Comparison of ENCODE assay signal across 16 cellular contexts in genomic region chr14:68386446-68386845, GRCh38.
DNase-seq lines count a peak whose midpoint lies in the region; ATAC-seq, FAIRE-seq and TF ChIP-seq lines count a peak whose summit lies in the region.
"Had no signal": no experiment of that assay in that cellular context is flagged by ENCODE, and none has a peak within 500 bp of the region (broad histone marks: within the 10 kb centered on the region; RNA-seq: fewer than 3 reads in every experiment).

No MANE protein-coding gene starts in this region.

- DNase-seq in lower lobe of right lung: no peak
- DNase-seq in AML-193 (lab: John Stamatoyannopoulos, UW): no peak
- DNase-seq in NCI-H510A treated with DMSO at 0.1 percent for 48 hours (lab: John Stamatoyannopoulos, UW): no peak
- DNase-seq in GM12891 (ENCODE audit: insufficient read length, low spot score): no peak
- DNase-seq: GOT3, HFFc6, NCI-H187 treated with DMSO at 0.1 percent for 48 hours, NCI-H2171, NCI-H82 had no signal

- no peaks in the 10 kb centered on the region for H3K27me3 ChIP-seq in BLaER1 treated with 17β-estradiol and CSF1 and Interleukin-3, amounts not matched to agents 10 nM and 100 nM
- H3K27me3 ChIP-seq in lower lobe of right lung (ENCODE audit: low read depth) (no peaks in the 10 kb centered on the region), rectal smooth muscle tissue (ENCODE audit: control insufficient read depth, insufficient read depth, low read length) (no peaks in the 10 kb centered on the region)

- ATAC-seq in lower lobe of right lung (no peak), GM21360 (IDR thresholded peaks at IDR 0.05; ENCODE audit: unreplicated experiment) (no peak)
- ATAC-seq: A549, HepG2 had no signal

- TF ChIP-seq POLR2A in GM12891 (IDR thresholded peaks at IDR 0.05; ENCODE audit: low read depth, low read length): no peak

- H3K4me3 Mint-ChIP-seq in brain: no peak overlapping the region
- H3K4me3 Mint-ChIP-seq: HFFc6 had no signal

- peaks cover 32 to 100% (median 57%) of the 10 kb centered on the region in 10 experiments for H3K4me1 ChIP-seq in BLaER1 treated with 17β-estradiol and CSF1 and Interleukin-3, amounts not matched to agents 10 nM and 100 nM
- H3K4me1 ChIP-seq in lower lobe of right lung: peaks cover 38% of the 10 kb centered on the region
- H3K4me1 ChIP-seq in rectal smooth muscle tissue (ENCODE audit: control insufficient read depth, insufficient read depth, low read length): peaks cover 46% of the 10 kb centered on the region

- no peaks in the 10 kb centered on the region for H3K36me3 Mint-ChIP-seq in brain

- peak overlapping the region in 9 of 11 experiments; percentile 18 to 90 (median 75); a peak in 15 of 22 replicates for H3K4me2 ChIP-seq in BLaER1 treated with 17β-estradiol and CSF1 and Interleukin-3, amounts not matched to agents 10 nM and 100 nM

- intact Hi-C loops in lower lobe of right lung (cut with DNase I): no loop called here

- H3K9ac ChIP-seq in BLaER1 treated with 17β-estradiol and CSF1 and Interleukin-3, amounts not matched to agents 10 nM and 100 nM: peak overlapping the region in 2 of 11 experiments; percentile 48 to 86; a peak in 1 of 22 replicates
- no peak overlapping the region for H3K9ac ChIP-seq in rectal smooth muscle tissue (ENCODE audit: low read length)

- peaks cover 63% of the 10 kb centered on the region for H3K4me1 Mint-ChIP-seq in brain

- no peaks in the 10 kb centered on the region for H3K36me3 ChIP-seq in BLaER1 treated with 17β-estradiol and CSF1 and Interleukin-3, amounts not matched to agents 10 nM and 100 nM
- H3K36me3 ChIP-seq in lower lobe of right lung (no peaks in the 10 kb centered on the region), rectal smooth muscle tissue (ENCODE audit: control insufficient read depth, insufficient read depth, low read length) (no peaks in the 10 kb centered on the region)

- no peak for FAIRE-seq in GM12891 (lab: Jason Lieb, UNC)
- FAIRE-seq: A549, GM18507, HepG2 had no signal

- H3K27ac ChIP-seq in BLaER1 treated with 17β-estradiol and CSF1 and Interleukin-3, amounts not matched to agents 10 nM and 100 nM: peak overlapping the region in 9 of 11 experiments; percentile 0 to 96 (median 19); a peak in 10 of 22 replicates
- H3K27ac ChIP-seq in lower lobe of right lung (peak overlapping the region; percentile 5), rectal smooth muscle tissue (ENCODE audit: low read depth, low read length) (peak overlapping the region; percentile 60)

- H3K27me3 Mint-ChIP-seq in brain: no peaks in the 10 kb centered on the region

- peaks cover 0 to 7% (median 0%) of the 10 kb centered on the region in 5 experiments for H3K9me3 Mint-ChIP-seq in brain
- H3K9me3 Mint-ChIP-seq: HFFc6 had no signal

- H3K4me3 ChIP-seq in BLaER1 treated with 17β-estradiol and CSF1 and Interleukin-3, amounts not matched to agents 10 nM and 100 nM: no peak overlapping the region
- H3K4me3 ChIP-seq in lower lobe of right lung (no peak overlapping the region), rectal smooth muscle tissue (ENCODE audit: low read length) (no peak overlapping the region)
- H3K4me3 ChIP-seq: A549 had no signal

- peaks cover 0 to 16% (median 0%) of the 10 kb centered on the region in 11 experiments; a peak in 3 of 22 replicates for H3K9me3 ChIP-seq in BLaER1 treated with 17β-estradiol and CSF1 and Interleukin-3, amounts not matched to agents 10 nM and 100 nM (replicated peaks in 1 of 11)
- H3K9me3 ChIP-seq in lower lobe of right lung: no peaks in the 10 kb centered on the region
- H3K9me3 ChIP-seq: A549 had no signal

- no peaks in the 10 kb centered on the region for H4K20me1 ChIP-seq in BLaER1 treated with 17β-estradiol and CSF1 and Interleukin-3, amounts not matched to agents 10 nM and 100 nM

- TF ChIP-seq CTCF in brain (conservative IDR thresholded peaks at IDR 0.05) (no peak), lower lobe of right lung (IDR thresholded peaks at IDR 0.05) (no peak)

- H3K27ac Mint-ChIP-seq in brain: peak overlapping the region in 4 of 5 experiments; percentile 37 to 82 (median 67)
- H3K27ac Mint-ChIP-seq: HFFc6 had no signal

TF ChIP-seq in GM12891, 5 proteins besides CTCF, POLR2A, EP300 and RAD21:
- TF ChIP-seq SPI1 (IDR thresholded peaks at IDR 0.05; ENCODE audit: low read depth, low read length) (no peak), TAF1 (IDR thresholded peaks at IDR 0.05; ENCODE audit: low read depth, low read length) (no peak), POLR2AphosphoS5 (IDR thresholded peaks at IDR 0.05; ENCODE audit: low read depth, low read length) (no peak), PAX5 (IDR thresholded peaks at IDR 0.05; ENCODE audit: insufficient read depth, low read length, severe bottlenecking) (no peak)

Comparison
In these comparisons a context has a peak if more than half of its experiments do, and no peak if none do; other contexts are left out.
1. H3K27ac ChIP-seq: peak in every context shown above with its lines; median percentile 60 in rectal smooth muscle tissue; 19 in BLaER1 treated with 17β-estradiol and CSF1 and Interleukin-3, amounts not matched to agents 10 nM and 100 nM; 5 in lower lobe of right lung.